Comparison of ENCODE assay signal across 15 cellular contexts in genomic region chr2:42693013-42693575, GRCh38.
A peak's percentile ranks its signal among the peaks of the same experiment; 100 is the strongest.
DNase-seq lines count a peak whose midpoint lies in the region; ATAC-seq, FAIRE-seq and TF ChIP-seq lines count a peak whose summit lies in the region.
"Had no signal": no experiment of that assay in that cellular context is flagged by ENCODE, and none has a peak within 500 bp of the region (broad histone marks: within the 10 kb centered on the region; RNA-seq: fewer than 3 reads in every experiment).

No MANE protein-coding gene starts in this region.

- TF ChIP-seq CTCF in endodermal cell (conservative IDR thresholded peaks at IDR 0.05) = no peak
- no peak for TF ChIP-seq CTCF in pancreas (IDR thresholded peaks at IDR 0.05)

- H3K27me3 ChIP-seq in endodermal cell (ENCODE audit: control insufficient read depth, insufficient read depth, low read length, poor library complexity, severe bottlenecking) (no peaks in the 10 kb centered on the region), pancreas (no peaks in the 10 kb centered on the region)

- no peak overlapping the region for H3K27ac ChIP-seq in endodermal cell (ENCODE audit: low read depth, low read length)
- no peak overlapping the region for H3K27ac ChIP-seq in pancreas

- no peaks in the 10 kb centered on the region for H3K4me1 ChIP-seq in endodermal cell (ENCODE audit: control insufficient read depth, insufficient read depth, low read length)
- no peaks in the 10 kb centered on the region for H3K4me1 ChIP-seq in pancreas

- ATAC-seq in activated T-cell treated with anti-CD3 and anti-CD28 coated beads, Interleukin-2, amount 50 U/mL, for 72 hours (replicated peaks in 1 of 2) = peak; percentile 32 to 49
- no peak for ATAC-seq in activated T-cell treated with anti-CD3 and anti-CD28 coated beads, Interleukin-2, amount 50 U/mL, for 4 hours
- peak; percentile 60 for ATAC-seq in stimulated activated effector memory CD8-positive, alpha-beta T cell treated with anti-CD3 and anti-CD28 coated beads, Interleukin-12 subunit alpha, Interleukin-12 subunit beta, amount 100 ng/mL, for 72 hours
- ATAC-seq in HG03432 (IDR thresholded peaks at IDR 0.05; ENCODE audit: unreplicated experiment) = no peak
- ATAC-seq in pancreas = no peak
- ATAC-seq: naive thymus-derived CD8-positive, alpha-beta T cell had no signal

- no peaks in the 10 kb centered on the region for H3K9me3 Mint-ChIP-seq in activated T-cell treated with anti-CD3 and anti-CD28 coated beads, Interleukin-2, amount 50 U/mL, for 72 hours
- H3K9me3 Mint-ChIP-seq in activated T-cell treated with anti-CD3 and anti-CD28 coated beads, Interleukin-2, amount 50 U/mL, for 4 hours = peaks cover 4% of the 10 kb centered on the region
- no peaks in the 10 kb centered on the region for H3K9me3 Mint-ChIP-seq in endodermal cell
- H3K9me3 Mint-ChIP-seq in stimulated activated effector memory CD8-positive, alpha-beta T cell treated with anti-CD3 and anti-CD28 coated beads, Interleukin-12 subunit alpha, Interleukin-12 subunit beta, amount 100 ng/mL, for 72 hours = no peaks in the 10 kb centered on the region
- H3K9me3 Mint-ChIP-seq: activated naive CD8-positive, alpha-beta T cell treated with anti-CD3 and anti-CD28 coated beads for 36 hours; naive thymus-derived CD8-positive, alpha-beta T cell had no signal

- no peak for FAIRE-seq in pancreas (lab: Jason Lieb, UNC)
- FAIRE-seq: GM18507, islet of Langerhans had no signal

- no peaks in the 10 kb centered on the region for H3K9me3 ChIP-seq in endodermal cell (ENCODE audit: control insufficient read depth, low read length)
- no peaks in the 10 kb centered on the region for H3K9me3 ChIP-seq in pancreas

- no peak overlapping the region for H3K4me3 Mint-ChIP-seq in activated T-cell treated with anti-CD3 and anti-CD28 coated beads, Interleukin-2, amount 50 U/mL, for 72 hours
- no peak overlapping the region for H3K4me3 Mint-ChIP-seq in activated T-cell treated with anti-CD3 and anti-CD28 coated beads, Interleukin-2, amount 50 U/mL, for 4 hours
- H3K4me3 Mint-ChIP-seq in endodermal cell = no peak overlapping the region
- no peak overlapping the region for H3K4me3 Mint-ChIP-seq in stimulated activated effector memory CD8-positive, alpha-beta T cell treated with anti-CD3 and anti-CD28 coated beads, Interleukin-12 subunit alpha, Interleukin-12 subunit beta, amount 100 ng/mL, for 72 hours
- H3K4me3 Mint-ChIP-seq: activated naive CD8-positive, alpha-beta T cell treated with anti-CD3 and anti-CD28 coated beads for 36 hours; naive thymus-derived CD8-positive, alpha-beta T cell had no signal

- no peaks in the 10 kb centered on the region for H3K36me3 Mint-ChIP-seq in activated T-cell treated with anti-CD3 and anti-CD28 coated beads, Interleukin-2, amount 50 U/mL, for 72 hours (ENCODE audit: insufficient read depth in 2 of 2)
- H3K36me3 Mint-ChIP-seq in activated T-cell treated with anti-CD3 and anti-CD28 coated beads, Interleukin-2, amount 50 U/mL, for 4 hours (ENCODE audit: insufficient read depth) = peaks cover 17% of the 10 kb centered on the region
- H3K36me3 Mint-ChIP-seq in endodermal cell (ENCODE audit: low read depth) = peaks cover 43% of the 10 kb centered on the region
- H3K36me3 Mint-ChIP-seq in stimulated activated effector memory CD8-positive, alpha-beta T cell treated with anti-CD3 and anti-CD28 coated beads, Interleukin-12 subunit alpha, Interleukin-12 subunit beta, amount 100 ng/mL, for 72 hours = no peaks in the 10 kb centered on the region

- no peaks in the 10 kb centered on the region for H3K27me3 Mint-ChIP-seq in activated T-cell treated with anti-CD3 and anti-CD28 coated beads, Interleukin-2, amount 50 U/mL, for 72 hours (ENCODE audit: low read depth)
- no peaks in the 10 kb centered on the region for H3K27me3 Mint-ChIP-seq in activated T-cell treated with anti-CD3 and anti-CD28 coated beads, Interleukin-2, amount 50 U/mL, for 4 hours (ENCODE audit: low read depth)
- no peaks in the 10 kb centered on the region for H3K27me3 Mint-ChIP-seq in endodermal cell (ENCODE audit: insufficient read depth)
- H3K27me3 Mint-ChIP-seq: activated naive CD8-positive, alpha-beta T cell treated with anti-CD3 and anti-CD28 coated beads for 36 hours; naive thymus-derived CD8-positive, alpha-beta T cell had no signal

- H3K27ac Mint-ChIP-seq in activated T-cell treated with anti-CD3 and anti-CD28 coated beads, Interleukin-2, amount 50 U/mL, for 72 hours = no peak overlapping the region
- peak overlapping the region; percentile 88 for H3K27ac Mint-ChIP-seq in endodermal cell
- H3K27ac Mint-ChIP-seq in stimulated activated effector memory CD8-positive, alpha-beta T cell treated with anti-CD3 and anti-CD28 coated beads, Interleukin-12 subunit alpha, Interleukin-12 subunit beta, amount 100 ng/mL, for 72 hours = peak overlapping the region; percentile 75
- H3K27ac Mint-ChIP-seq: activated naive CD8-positive, alpha-beta T cell treated with anti-CD3 and anti-CD28 coated beads for 36 hours had no signal

- intact Hi-C loops in pancreas (cut with DNase I) = no loop called here

- DNase-seq in activated T-cell treated with anti-CD3 and anti-CD28 coated beads, Interleukin-2, amount 50 U/mL, for 72 hours = no peak
- DNase-seq in activated T-cell treated with anti-CD3 and anti-CD28 coated beads, Interleukin-2, amount 50 U/mL, for 4 hours = no peak
- DNase-seq in NOMO-1 treated with DMSO at 0.1 percent for 48 hours (lab: John Stamatoyannopoulos, UW; ENCODE audit: unreplicated experiment) (peak; percentile 70), endodermal cell (no peak), NCI-H2081 (lab: John Stamatoyannopoulos, UW) (no peak), pancreas (no peak)
- no peak for DNase-seq in stimulated activated effector memory CD8-positive, alpha-beta T cell treated with anti-CD3 and anti-CD28 coated beads, Interleukin-12 subunit alpha, Interleukin-12 subunit beta, amount 100 ng/mL, for 72 hours (ENCODE audit: low spot score in 2 of 2)
- DNase-seq: activated CD4-positive, alpha-beta T cell treated with anti-CD3 and anti-CD28 coated beads for 1 hour; activated naive CD8-positive, alpha-beta T cell treated with anti-CD3 and anti-CD28 coated beads for 36 hours; DMS79 treated with DMSO at 0.1 percent for 48 hours; naive thymus-derived CD8-positive, alpha-beta T cell; NCI-H526 treated with DMSO at 0.1 percent for 48 hours had no signal

- no peak overlapping the region for H3K9ac ChIP-seq in endodermal cell (ENCODE audit: extremely low read depth, low read length, poor library complexity, severe bottlenecking)

- peaks cover 11% of the 10 kb centered on the region for H3K4me1 Mint-ChIP-seq in activated T-cell treated with anti-CD3 and anti-CD28 coated beads, Interleukin-2, amount 50 U/mL, for 72 hours (ENCODE audit: low read depth)
- H3K4me1 Mint-ChIP-seq in activated T-cell treated with anti-CD3 and anti-CD28 coated beads, Interleukin-2, amount 50 U/mL, for 4 hours (ENCODE audit: low read depth) = peaks cover 2% of the 10 kb centered on the region
- no peaks in the 10 kb centered on the region for H3K4me1 Mint-ChIP-seq in endodermal cell
- peaks cover 12% of the 10 kb centered on the region for H3K4me1 Mint-ChIP-seq in stimulated activated effector memory CD8-positive, alpha-beta T cell treated with anti-CD3 and anti-CD28 coated beads, Interleukin-12 subunit alpha, Interleukin-12 subunit beta, amount 100 ng/mL, for 72 hours

- no peak overlapping the region for H3K4me3 ChIP-seq in endodermal cell (ENCODE audit: low read length)
- H3K4me3 ChIP-seq in pancreas = no peak overlapping the region

- WGBS in endodermal cell (ENCODE audit: insufficient coverage in 1 of 2, insufficient read length in 1 of 2), 2 experiments = 96 to 100% methylated on average over 1 to 2 of the region's 2 CpGs
- 91 to 98% methylated on average over 2 of the region's 2 CpGs for WGBS in pancreas, 2 donors

- H3K36me3 ChIP-seq in endodermal cell (ENCODE audit: control insufficient read depth, insufficient read depth, low read length) (peaks cover 44% of the 10 kb centered on the region), pancreas (no peaks in the 10 kb centered on the region)

Comparison
In these comparisons a context has a peak if more than half of its experiments do, and no peak if none do; other contexts are left out.
1. ATAC-seq: peak in activated T-cell treated with anti-CD3 and anti-CD28 coated beads, Interleukin-2, amount 50 U/mL, for 72 hours (2 of 2) and stimulated activated effector memory CD8-positive, alpha-beta T cell treated with anti-CD3 and anti-CD28 coated beads, Interleukin-12 subunit alpha, Interleukin-12 subunit beta, amount 100 ng/mL, for 72 hours (single experiment); none in activated T-cell treated with anti-CD3 and anti-CD28 coated beads, Interleukin-2, amount 50 U/mL, for 4 hours (0 of 2), HG03432 (single experiment) and pancreas (0 of 4).